Comparison of ENCODE assay signal across 16 cellular contexts in genomic region chr4:96504386-96504785, GRCh38.
DNase-seq lines count a peak whose midpoint lies in the region; ATAC-seq, FAIRE-seq and TF ChIP-seq lines count a peak whose summit lies in the region.
"Had no signal": no experiment of that assay in that cellular context is flagged by ENCODE, and none has a peak within 500 bp of the region (broad histone marks: within the 10 kb centered on the region; RNA-seq: fewer than 3 reads in every experiment).

No MANE protein-coding gene starts in this region.

- H3K9me3 ChIP-seq in upper lobe of right lung (no peaks in the 10 kb centered on the region), osteoblast (ENCODE audit: low read depth, low read length) (no peaks in the 10 kb centered on the region)
- H3K9me3 ChIP-seq: BLaER1, Caco-2 had no signal

- no peak for FAIRE-seq in bronchial epithelial cell (lab: Jason Lieb, UNC)
- peak; percentile 47 for FAIRE-seq in islet of Langerhans (lab: Jason Lieb, UNC)
- FAIRE-seq: GM18507 had no signal

- DNase-seq in NCI-H510A treated with DMSO at 0.1 percent for 48 hours (lab: John Stamatoyannopoulos, UW) (peak; percentile 42), NCI-H510A (lab: John Stamatoyannopoulos, UW) (no peak), bronchial epithelial cell (ENCODE audit: low read depth) (peak; percentile 17), upper lobe of right lung (no peak), OCI-M1 (lab: John Stamatoyannopoulos, UW) (no peak), osteoblast (ENCODE audit: insufficient read length, low spot score, missing footprints) (no peak)
- DNase-seq: 8988T; AML-193; Caco-2; CD8-positive, alpha-beta memory T cell; GM23248; H9 had no signal

- TF ChIP-seq CTCF in bronchial epithelial cell (IDR thresholded peaks at IDR 0.05; ENCODE audit: insufficient read depth, low read length, severe bottlenecking) (no peak), upper lobe of right lung (IDR thresholded peaks at IDR 0.05) (no peak), osteoblast (IDR thresholded peaks at IDR 0.05; ENCODE audit: extremely low read depth, low read depth, low read length) (no peak)

- peak; percentile 69 for ATAC-seq in upper lobe of right lung
- ATAC-seq in HG02885 (IDR thresholded peaks at IDR 0.05; ENCODE audit: poor library complexity, unreplicated experiment): no peak

- H3K27me3 ChIP-seq in bronchial epithelial cell (ENCODE audit: control insufficient read depth, insufficient read depth, low read length) (no peaks in the 10 kb centered on the region), upper lobe of right lung (no peaks in the 10 kb centered on the region), osteoblast (ENCODE audit: insufficient read depth, low read length) (no peaks in the 10 kb centered on the region)
- H3K27me3 ChIP-seq: BLaER1 had no signal

- H3K79me2 ChIP-seq in osteoblast (ENCODE audit: insufficient read depth, low read length): no peaks in the 10 kb centered on the region

- no peaks in the 10 kb centered on the region for H3K4me1 ChIP-seq in upper lobe of right lung
- H3K4me1 ChIP-seq in osteoblast (ENCODE audit: insufficient read depth, low read length): no peaks in the 10 kb centered on the region
- H3K4me1 ChIP-seq: BLaER1, Caco-2 had no signal

- no peak overlapping the region for H3K4me2 ChIP-seq in osteoblast (ENCODE audit: insufficient read depth, low read length)
- H3K4me2 ChIP-seq: BLaER1 had no signal

- intact Hi-C loops in upper lobe of right lung (cut with DNase I): no loop called here

- no peak overlapping the region for H2AFZ ChIP-seq in osteoblast (ENCODE audit: low read length)
- H2AFZ ChIP-seq: GM23248 had no signal

- H3K27ac ChIP-seq in upper lobe of right lung (no peak overlapping the region), osteoblast (ENCODE audit: low read depth, low read length) (no peak overlapping the region)
- H3K27ac ChIP-seq: BLaER1, GM23248 had no signal

- no peaks in the 10 kb centered on the region for H3K36me3 ChIP-seq in bronchial epithelial cell (ENCODE audit: control insufficient read depth, insufficient read depth, low read length)
- H3K36me3 ChIP-seq in upper lobe of right lung: no peaks in the 10 kb centered on the region
- no peaks in the 10 kb centered on the region for H3K36me3 ChIP-seq in osteoblast (ENCODE audit: insufficient read depth, low read length)
- H3K36me3 ChIP-seq: BLaER1 had no signal

- no peak overlapping the region for H3K4me3 ChIP-seq in bronchial epithelial cell (ENCODE audit: low read depth, low read length)
- H3K4me3 ChIP-seq in upper lobe of right lung: no peak overlapping the region
- no peak overlapping the region for H3K4me3 ChIP-seq in osteoblast (ENCODE audit: insufficient read depth, low read length)
- H3K4me3 ChIP-seq: BLaER1, GM23248 had no signal

- H4K20me1 ChIP-seq in osteoblast (ENCODE audit: insufficient read depth, low read length): no peaks in the 10 kb centered on the region
- H4K20me1 ChIP-seq: BLaER1 had no signal

Comparison
In these comparisons a context has a peak if more than half of its experiments do, and no peak if none do; other contexts are left out.
1. DNase-seq: peak in NCI-H510A treated with DMSO at 0.1 percent for 48 hours (single experiment) and bronchial epithelial cell (single experiment); none in NCI-H510A (single experiment), upper lobe of right lung (single experiment), OCI-M1 (single experiment) and osteoblast (single experiment).